28 cellular contexts compared by ENCODE assay signal in the genomic region with DNA sequence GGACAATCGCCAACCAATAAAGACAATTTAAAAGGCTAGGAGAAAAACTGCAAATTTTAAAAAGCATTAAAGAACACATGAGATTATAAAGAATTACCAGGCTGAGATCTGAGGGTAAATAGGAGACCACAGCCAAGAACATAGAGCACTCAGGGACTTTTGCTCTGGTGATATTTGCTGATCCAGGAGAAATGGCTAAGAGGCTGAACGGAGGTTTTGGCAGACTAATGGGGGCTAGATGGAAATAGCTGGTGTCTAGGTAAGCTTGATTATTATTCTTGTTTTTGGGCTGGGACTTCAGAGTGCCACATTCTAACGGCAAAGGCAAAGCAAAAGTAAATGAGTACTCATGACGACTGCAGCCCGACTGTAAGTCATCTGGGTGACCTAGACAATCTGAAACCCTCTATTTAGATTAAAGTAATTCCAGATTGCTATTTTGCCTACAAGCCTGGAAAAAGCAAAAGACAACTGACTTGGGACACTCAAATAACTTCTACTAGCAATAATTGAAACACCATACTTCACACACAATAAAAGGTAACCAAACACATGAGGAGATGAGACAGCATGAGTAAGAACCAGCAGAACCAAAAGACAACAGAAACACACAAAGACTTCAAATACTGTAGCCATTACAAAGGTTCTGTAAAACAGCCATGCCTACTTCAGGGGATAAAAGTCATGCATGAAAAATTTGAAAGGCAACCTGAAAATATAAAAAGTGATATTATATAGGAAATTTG.
A peak's percentile ranks its signal among the peaks of the same experiment; 100 is the strongest.
DNase-seq lines count a peak whose midpoint lies in the region; ATAC-seq and TF ChIP-seq lines count a peak whose summit lies in the region.
"Had no signal": no experiment of that assay in that cellular context is flagged by ENCODE, and none has a peak within 500 bp of the region (broad histone marks: within the 10 kb centered on the region; RNA-seq: fewer than 3 reads in every experiment).

No MANE protein-coding gene starts in this region.

- no peak for TF ChIP-seq CTCF in tibial nerve (IDR thresholded peaks at IDR 0.05)
- no peak for TF ChIP-seq CTCF in progenitor cell of endocrine pancreas (IDR thresholded peaks at IDR 0.05; ENCODE audit: unreplicated experiment)

- no peak overlapping the region for H3K27ac ChIP-seq in tibial nerve
- H3K27ac ChIP-seq: body of pancreas, HL-60, transverse colon had no signal

- H3K27me3 Mint-ChIP-seq in stimulated activated naive CD8-positive, alpha-beta T cell treated with anti-CD3 and anti-CD28 coated beads, Interleukin-15, Interleukin-2, amounts not matched to agents 100 ng/mL and 50 ng/mL, for 24 hours: no peaks in the 10 kb centered on the region
- no peaks in the 10 kb centered on the region for H3K27me3 Mint-ChIP-seq in stimulated activated naive CD8-positive, alpha-beta T cell treated with anti-CD3 and anti-CD28 coated beads, Interleukin-15, amount 100 ng/mL, for 72 hours
- H3K27me3 Mint-ChIP-seq in immature natural killer cell (ENCODE audit: low read depth in 3 of 3): no peaks in the 10 kb centered on the region
- no peaks in the 10 kb centered on the region for H3K27me3 Mint-ChIP-seq in progenitor cell of endocrine pancreas
- H3K27me3 Mint-ChIP-seq: activated CD4-positive, alpha-beta T cell treated with anti-CD3 and anti-CD28 coated beads for 36 hours; activated T-cell treated with anti-CD3 and anti-CD28 coated beads, Interleukin-2, amount 50 U/mL, for 24 hours; T-helper 17 cell had no signal

- WGBS in tibial nerve, 2 donors: 66 to 70% methylated on average over 5 of the region's 5 CpGs

- DNase-seq in stimulated activated naive CD8-positive, alpha-beta T cell treated with anti-CD3 and anti-CD28 coated beads, Interleukin-15, amount 100 ng/mL, for 72 hours: no peak
- DNase-seq in RPMI8226 (peak; percentile 85), immature natural killer cell (no peak), NCI-H748 (lab: John Stamatoyannopoulos, UW; ENCODE audit: unreplicated experiment) (no peak), tibial nerve (ENCODE audit: low spot score in 2 of 2) (no peak), progenitor cell of endocrine pancreas (ENCODE audit: low spot score, unreplicated experiment) (no peak), NCI-H1930 (lab: John Stamatoyannopoulos, UW) (no peak)
- DNase-seq: activated CD4-positive, alpha-beta T cell treated with anti-CD3 and anti-CD28 coated beads for 36 hours; activated CD8-positive, alpha-beta memory T cell treated with anti-CD3 and anti-CD28 coated beads for 24 hours; activated gamma-delta T cell treated with Interleukin-2 at 50 U/mL for 16 hours; activated T-cell treated with anti-CD3 and anti-CD28 coated beads, Interleukin-2, amount 50 U/mL, for 24 hours; body of pancreas; Caco-2; cerebellar nuclear complex; DMS79 treated with DMSO at 0.1 percent for 48 hours; dorsolateral prefrontal cortex; left ventricle myocardium superior; NCI-H1048; NCI-H187; NCI-H226; NCI-H748 treated with DMSO at 0.1 percent for 48 hours; SK-N-SH; small intestine; stimulated activated CD8-positive, alpha-beta memory T cell treated with anti-CD3 and anti-CD28 coated beads, Interleukin-4, amount 100 ng/mL, for 48 hours; T-helper 17 cell; transverse colon had no signal

- H3K27ac Mint-ChIP-seq in stimulated activated naive CD8-positive, alpha-beta T cell treated with anti-CD3 and anti-CD28 coated beads, Interleukin-15, Interleukin-2, amounts not matched to agents 100 ng/mL and 50 ng/mL, for 24 hours: no peak overlapping the region
- no peak overlapping the region for H3K27ac Mint-ChIP-seq in stimulated activated naive CD8-positive, alpha-beta T cell treated with anti-CD3 and anti-CD28 coated beads, Interleukin-15, amount 100 ng/mL, for 72 hours
- peak overlapping the region; percentile 34 to 86 (median 66) for H3K27ac Mint-ChIP-seq in immature natural killer cell
- no peak overlapping the region for H3K27ac Mint-ChIP-seq in progenitor cell of endocrine pancreas
- H3K27ac Mint-ChIP-seq: activated CD4-positive, alpha-beta T cell treated with anti-CD3 and anti-CD28 coated beads for 36 hours; activated T-cell treated with anti-CD3 and anti-CD28 coated beads, Interleukin-2, amount 50 U/mL, for 24 hours; T-helper 17 cell had no signal

- H3K36me3 ChIP-seq in tibial nerve: no peaks in the 10 kb centered on the region
- H3K36me3 ChIP-seq: transverse colon had no signal

- no peak overlapping the region for H3K4me3 ChIP-seq in tibial nerve
- H3K4me3 ChIP-seq: body of pancreas, transverse colon had no signal

- no peaks in the 10 kb centered on the region for H3K9me3 Mint-ChIP-seq in stimulated activated naive CD8-positive, alpha-beta T cell treated with anti-CD3 and anti-CD28 coated beads, Interleukin-15, Interleukin-2, amounts not matched to agents 100 ng/mL and 50 ng/mL, for 24 hours
- peaks cover 6 to 7% of the 10 kb centered on the region in 2 donors for H3K9me3 Mint-ChIP-seq in stimulated activated naive CD8-positive, alpha-beta T cell treated with anti-CD3 and anti-CD28 coated beads, Interleukin-15, amount 100 ng/mL, for 72 hours
- H3K9me3 Mint-ChIP-seq in immature natural killer cell (peaks cover 0 to 1% (median 0%) of the 10 kb centered on the region in 6 donors), progenitor cell of endocrine pancreas (ENCODE audit: low read depth) (no peaks in the 10 kb centered on the region)
- H3K9me3 Mint-ChIP-seq: activated T-cell treated with anti-CD3 and anti-CD28 coated beads, Interleukin-2, amount 50 U/mL, for 24 hours had no signal

- peak overlapping the region; percentile 27 for H3K4me3 Mint-ChIP-seq in stimulated activated naive CD8-positive, alpha-beta T cell treated with anti-CD3 and anti-CD28 coated beads, Interleukin-15, Interleukin-2, amounts not matched to agents 100 ng/mL and 50 ng/mL, for 24 hours
- no peak overlapping the region for H3K4me3 Mint-ChIP-seq in stimulated activated naive CD8-positive, alpha-beta T cell treated with anti-CD3 and anti-CD28 coated beads, Interleukin-15, amount 100 ng/mL, for 72 hours
- H3K4me3 Mint-ChIP-seq in immature natural killer cell: peak overlapping the region; percentile 68 to 94 (median 82)
- H3K4me3 Mint-ChIP-seq in progenitor cell of endocrine pancreas (ENCODE audit: low read depth): no peak overlapping the region
- H3K4me3 Mint-ChIP-seq: activated CD4-positive, alpha-beta T cell treated with anti-CD3 and anti-CD28 coated beads for 36 hours; activated T-cell treated with anti-CD3 and anti-CD28 coated beads, Interleukin-2, amount 50 U/mL, for 24 hours; T-helper 17 cell had no signal

- no peaks in the 10 kb centered on the region for H3K27me3 ChIP-seq in tibial nerve
- H3K27me3 ChIP-seq: body of pancreas, dorsolateral prefrontal cortex, transverse colon had no signal

- no peak for ATAC-seq in stimulated activated naive CD8-positive, alpha-beta T cell treated with anti-CD3 and anti-CD28 coated beads, Interleukin-15, amount 100 ng/mL, for 72 hours
- ATAC-seq: activated CD4-positive, alpha-beta T cell treated with anti-CD3 and anti-CD28 coated beads for 36 hours; body of pancreas; left ventricle myocardium superior; T-helper 17 cell had no signal

- no peaks in the 10 kb centered on the region for H3K36me3 Mint-ChIP-seq in stimulated activated naive CD8-positive, alpha-beta T cell treated with anti-CD3 and anti-CD28 coated beads, Interleukin-15, Interleukin-2, amounts not matched to agents 100 ng/mL and 50 ng/mL, for 24 hours (ENCODE audit: low read depth)
- H3K36me3 Mint-ChIP-seq in immature natural killer cell (no peaks in the 10 kb centered on the region), progenitor cell of endocrine pancreas (ENCODE audit: insufficient read depth) (no peaks in the 10 kb centered on the region)

- no peaks in the 10 kb centered on the region for H3K9me3 ChIP-seq in tibial nerve
- H3K9me3 ChIP-seq: body of pancreas, Caco-2, SK-N-SH, transverse colon had no signal

- peaks cover 0 to 9% (median 0%) of the 10 kb centered on the region in 4 donors for H3K4me1 ChIP-seq in tibial nerve
- H3K4me1 ChIP-seq: Caco-2 had no signal

- H3K4me1 Mint-ChIP-seq in stimulated activated naive CD8-positive, alpha-beta T cell treated with anti-CD3 and anti-CD28 coated beads, Interleukin-15, Interleukin-2, amounts not matched to agents 100 ng/mL and 50 ng/mL, for 24 hours (ENCODE audit: low read depth): no peaks in the 10 kb centered on the region
- no peaks in the 10 kb centered on the region for H3K4me1 Mint-ChIP-seq in stimulated activated naive CD8-positive, alpha-beta T cell treated with anti-CD3 and anti-CD28 coated beads, Interleukin-15, amount 100 ng/mL, for 72 hours
- H3K4me1 Mint-ChIP-seq in immature natural killer cell (peaks cover 36 to 38% of the 10 kb centered on the region in 2 donors), progenitor cell of endocrine pancreas (ENCODE audit: low read depth) (peaks cover 3% of the 10 kb centered on the region)
- H3K4me1 Mint-ChIP-seq: activated CD4-positive, alpha-beta T cell treated with anti-CD3 and anti-CD28 coated beads for 36 hours; T-helper 17 cell had no signal

- no peak for TF ChIP-seq POLR2A in tibial nerve (IDR thresholded peaks at IDR 0.05)

- TF ChIP-seq EP300 in tibial nerve (IDR thresholded peaks at IDR 0.05): no peak

Comparison
In these comparisons a context has a peak if more than half of its experiments do, and no peak if none do; other contexts are left out.
1. H3K4me3 Mint-ChIP-seq: peak in stimulated activated naive CD8-positive, alpha-beta T cell treated with anti-CD3 and anti-CD28 coated beads, Interleukin-15, Interleukin-2, amounts not matched to agents 100 ng/mL and 50 ng/mL, for 24 hours (single experiment) and immature natural killer cell (5 of 5); none in stimulated activated naive CD8-positive, alpha-beta T cell treated with anti-CD3 and anti-CD28 coated beads, Interleukin-15, amount 100 ng/mL, for 72 hours (0 of 2) and progenitor cell of endocrine pancreas (single experiment).
2. H3K27ac Mint-ChIP-seq: peak in immature natural killer cell (6 of 6); none in stimulated activated naive CD8-positive, alpha-beta T cell treated with anti-CD3 and anti-CD28 coated beads, Interleukin-15, Interleukin-2, amounts not matched to agents 100 ng/mL and 50 ng/mL, for 24 hours (single experiment), stimulated activated naive CD8-positive, alpha-beta T cell treated with anti-CD3 and anti-CD28 coated beads, Interleukin-15, amount 100 ng/mL, for 72 hours (0 of 2) and progenitor cell of endocrine pancreas (single experiment).